Comparison of ENCODE assay signal across 10 cellular contexts in genomic region chr6:143700684-143701342, GRCh38. TPM values are rescaled to one million over a fixed set of nuclear protein-coding genes. Genes with fewer than 3 reads are reported as not detected.
DNase-seq lines count a peak whose midpoint lies in the region; ATAC-seq and TF ChIP-seq lines count a peak whose summit lies in the region.
"Had no signal": no experiment of that assay in that cellular context is flagged by ENCODE, and none has a peak within 500 bp of the region (broad histone marks: within the 10 kb centered on the region; RNA-seq: fewer than 3 reads in every experiment).

No MANE protein-coding gene starts in this region.

- TF ChIP-seq POLR2A in gastroesophageal sphincter (IDR thresholded peaks at IDR 0.05): no peak

- ATAC-seq in gastroesophageal sphincter (no peak), sciatic nerve (peak; percentile 80)
- ATAC-seq: stimulated activated naive B cell treated with anti-CD40 and anti-IgM and Interleukin-4, amounts not matched to agents 10 μg/mL and 1 μg/mL and 100 μg/mL, for 72 hours had no signal

- 23 to 62% methylated on average over 7 to 8 of the region's 8 CpGs for WGBS in gastroesophageal sphincter (ENCODE audit: low coverage in 1 of 2), 2 donors

- intact Hi-C loops in sciatic nerve (cut with DNase I): no loop called here

- no peaks in the 10 kb centered on the region for H3K9me3 ChIP-seq in gastroesophageal sphincter

- H3K4me1 ChIP-seq in gastroesophageal sphincter: peaks cover 16 to 61% (median 19%) of the 10 kb centered on the region in 3 donors

- no peaks in the 10 kb centered on the region for H3K36me3 ChIP-seq in gastroesophageal sphincter

- H3K27me3 ChIP-seq in gastroesophageal sphincter: no peaks in the 10 kb centered on the region

- DNase-seq in GM04504 (ENCODE audit: low read depth): peak; percentile 40
- peak; percentile 42 for DNase-seq in amniotic epithelial cell (ENCODE audit: low read depth)
- DNase-seq in sciatic nerve (ENCODE audit: low spot score): no peak
- DNase-seq in 8988T: no peak
- DNase-seq in activated CD4-positive, alpha-beta T cell treated with anti-CD3 and anti-CD28 coated beads for 48 hours: no peak
- DNase-seq in COR-L47 (lab: John Stamatoyannopoulos, UW): no peak
- DNase-seq in KBM-7: no peak
- DNase-seq: activated T-cell treated with anti-CD3 and anti-CD28 coated beads, Interleukin-2, amount 50 U/mL, for 1 hour; stimulated activated naive B cell treated with anti-CD40 and anti-IgM and Interleukin-4, amounts not matched to agents 10 μg/mL and 1 μg/mL and 100 μg/mL, for 72 hours had no signal

- H3K4me3 ChIP-seq in gastroesophageal sphincter: no peak overlapping the region

- no peak for TF ChIP-seq EP300 in gastroesophageal sphincter (IDR thresholded peaks at IDR 0.05)

- peak overlapping the region in 3 of 4 donors; percentile 56 to 68 (median 62) for H3K27ac ChIP-seq in gastroesophageal sphincter

- in situ Hi-C loops in KBM-7 (cut with MboI; ENCODE audit: low pct_unique_long_range_greater_than_20kb, low sequenced_read_pairs): no loop called here

- no peak for TF ChIP-seq CTCF in gastroesophageal sphincter (IDR thresholded peaks at IDR 0.05)

RNA-seq across cellular contexts. Expression of gene PHACTR2, which starts 23.0 kb away (rescaled TPM):
- total RNA-seq in gastroesophageal sphincter: 100 to 1,000 TPM in 1 of 4 donors, 10 to 100 TPM in 3; 61.3 to 122 (median 86.0) TPM
- 141 TPM for total RNA-seq in sciatic nerve

Comparison
In these comparisons a context has a peak if more than half of its experiments do, and no peak if none do; other contexts are left out.
1. DNase-seq: peak in GM04504 (single experiment) and amniotic epithelial cell (single experiment); none in sciatic nerve (single experiment), 8988T (single experiment), activated CD4-positive, alpha-beta T cell treated with anti-CD3 and anti-CD28 coated beads for 48 hours (single experiment), COR-L47 (single experiment) and KBM-7 (single experiment).